11 cellular contexts compared by ENCODE assay signal in the genomic region with DNA sequence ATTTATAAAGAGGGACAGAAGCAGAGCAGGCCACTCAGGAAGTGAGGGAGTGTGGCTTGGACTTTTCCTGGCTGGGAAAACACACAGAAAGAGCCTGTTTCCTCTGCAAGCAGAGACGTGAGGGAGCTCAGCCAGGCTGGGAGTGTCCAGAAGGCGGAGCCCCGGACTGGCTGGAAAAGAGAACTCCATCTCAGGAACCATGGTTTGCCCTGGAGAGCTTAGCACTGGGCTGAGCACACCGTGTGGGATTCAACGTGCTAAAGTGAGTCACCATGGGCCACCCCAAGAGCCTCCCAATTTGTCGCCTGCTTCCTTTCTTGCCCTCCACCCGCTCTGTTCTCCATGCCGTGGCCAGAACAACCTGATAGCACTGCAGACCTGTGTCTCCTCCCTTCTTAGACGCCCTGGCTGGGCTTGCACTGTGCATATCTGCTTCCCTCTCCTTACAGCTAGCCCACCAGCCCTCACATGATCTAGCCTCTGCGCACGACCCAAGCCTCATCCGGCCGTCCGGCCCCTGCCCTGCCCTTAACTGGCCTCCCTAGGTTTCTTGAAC. TPM values are rescaled to one million over a fixed set of nuclear protein-coding genes. Genes with fewer than 3 reads are reported as not detected.
A peak's percentile ranks its signal among the peaks of the same experiment; 100 is the strongest.
DNase-seq lines count a peak whose midpoint lies in the region; ATAC-seq and TF ChIP-seq lines count a peak whose summit lies in the region.
"Had no signal": no experiment of that assay in that cellular context is flagged by ENCODE, and none has a peak within 500 bp of the region (broad histone marks: within the 10 kb centered on the region; RNA-seq: fewer than 3 reads in every experiment).

No MANE protein-coding gene starts in this region.

- TF ChIP-seq POLR2A in adrenal gland (IDR thresholded peaks at IDR 0.05) (no peak), prostate gland (IDR thresholded peaks at IDR 0.05) (no peak)

- 64 to 73% (median 68%) methylated on average over 14 of the region's 14 CpGs for WGBS in adrenal gland, 4 donors
- WGBS in prostate gland: 63% methylated on average over 14 of the region's 14 CpGs

- H3K27me3 ChIP-seq in adrenal gland (no peaks in the 10 kb centered on the region), prostate gland (replicated peaks; ENCODE audit: insufficient read depth) (no peaks in the 10 kb centered on the region)
- H3K27me3 ChIP-seq: cardiac muscle cell had no signal

- DNase-seq in EH (ENCODE audit: low read depth): peak; percentile 7
- peak in 6 of 7 donors; percentile 21 to 66 (median 36) for DNase-seq in adrenal gland
- peak; percentile 74 for DNase-seq in left ventricle myocardium superior
- DNase-seq in prostate gland (ENCODE audit: low spot score): peak; percentile 42
- no peak for DNase-seq in HUDEP-2 (lab: John Stamatoyannopoulos, UW; ENCODE audit: unreplicated experiment in 76 of 76)
- DNase-seq in AML-193 (lab: John Stamatoyannopoulos, UW): no peak
- DNase-seq: activated CD4-positive, alpha-beta T cell treated with anti-CD3 and anti-CD28 coated beads, Interleukin-2, amount 50 U/mL, for 4 hours had no signal

- peak overlapping the region in 2 of 5 donors; percentile 30 to 40 for H3K27ac ChIP-seq in adrenal gland
- H3K27ac ChIP-seq in prostate gland: no peak overlapping the region
- H3K27ac ChIP-seq: cardiac muscle cell, HL-60 had no signal

- H3K4me1 ChIP-seq in adrenal gland (replicated peaks in 1 of 2) (no peaks in the 10 kb centered on the region), prostate gland (replicated peaks) (no peaks in the 10 kb centered on the region)

- H3K36me3 ChIP-seq in adrenal gland (replicated peaks in 1 of 2) (no peaks in the 10 kb centered on the region), prostate gland (no peaks in the 10 kb centered on the region)
- H3K36me3 ChIP-seq: cardiac muscle cell had no signal

- no peaks in the 10 kb centered on the region for H3K9me3 ChIP-seq in adrenal gland (replicated peaks in 1 of 3)
- H3K9me3 ChIP-seq in prostate gland: no peaks in the 10 kb centered on the region

- intact Hi-C loops in adrenal gland (cut with DNase I) (no loop called here), left ventricle myocardium superior (cut with micrococcal nuclease) (no loop called here), prostate gland (cut with DNase I) (no loop called here)

- TF ChIP-seq CTCF in adrenal gland (IDR thresholded peaks at IDR 0.05) (no peak), prostate gland (IDR thresholded peaks at IDR 0.05) (no peak)

- ATAC-seq in left ventricle myocardium superior: peak; percentile 91
- no peak for ATAC-seq in HG02759 (IDR thresholded peaks at IDR 0.05; ENCODE audit: unreplicated experiment)
- ATAC-seq in GM21717 (IDR thresholded peaks at IDR 0.05; ENCODE audit: unreplicated experiment): no peak

- H3K4me3 ChIP-seq in adrenal gland (no peak overlapping the region), prostate gland (no peak overlapping the region)
- H3K4me3 ChIP-seq: cardiac muscle cell had no signal

RNA-seq across cellular contexts. Expression of a gene that starts 51.8 kb away (rescaled TPM):
- total RNA-seq in adrenal gland (10 to 100 TPM in 1 of 8 donors, 1 to 10 TPM in 7; 1.4 to 15.1 (median 7.4) TPM), left ventricle myocardium superior (25.3 TPM), prostate gland (100 to 1,000 TPM in 1 of 2 donors, 10 to 100 TPM in 1; 29.4 to 105 TPM)
- polyA plus RNA-seq in adrenal gland: 1 to 10 TPM; 3.8 to 4.5 (median 4.0) TPM

Comparison
In these comparisons a context has a peak if more than half of its experiments do, and no peak if none do; other contexts are left out.
1. DNase-seq: peak in EH (single experiment), adrenal gland (6 of 7), left ventricle myocardium superior (single experiment) and prostate gland (single experiment); none in HUDEP-2 (0 of 76) and AML-193 (0 of 2).